Comparison of ENCODE assay signal across 8 cellular contexts in the genomic region with DNA sequence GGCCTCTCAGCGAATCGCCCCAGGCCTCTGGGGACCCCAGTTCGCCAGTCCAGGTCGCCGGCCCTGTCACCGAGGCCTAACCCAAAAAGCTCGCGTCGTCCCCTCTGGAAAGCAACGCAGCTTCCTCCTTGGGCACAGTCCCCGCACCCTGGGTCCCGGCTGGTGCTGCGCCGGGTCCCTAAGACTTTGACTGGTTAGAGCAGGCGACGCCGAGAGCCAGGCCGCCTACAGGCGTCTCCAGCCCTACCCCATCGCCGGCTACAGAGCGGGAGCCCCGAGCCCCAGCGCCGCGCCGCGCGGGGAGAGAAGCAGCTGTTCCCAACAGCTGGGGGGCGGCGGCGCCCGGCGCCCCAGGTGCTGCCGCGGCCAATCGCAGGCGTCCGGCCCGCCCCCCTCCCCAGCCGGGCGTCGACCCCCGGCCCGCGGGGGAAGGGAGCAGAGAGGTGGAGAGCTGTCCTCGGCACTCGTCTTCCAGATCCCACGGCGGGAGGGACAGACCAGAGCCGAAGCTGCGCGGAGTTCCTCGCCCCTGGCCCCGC. TPM values are rescaled to one million over a fixed set of nuclear protein-coding genes. Genes with fewer than 3 reads are reported as not detected.
DNase-seq lines count a peak whose midpoint lies in the region; ATAC-seq and TF ChIP-seq lines count a peak whose summit lies in the region.

No MANE protein-coding gene starts in this region.

- no peak overlapping the region for H3K4me3 Mint-ChIP-seq in activated naive CD8-positive, alpha-beta T cell treated with anti-CD3 and anti-CD28 coated beads for 36 hours

- H3K36me3 ChIP-seq in psoas muscle (ENCODE audit: insufficient read depth in 1 of 2, low read depth in 1 of 2), result peaks cover 0 to 40% of the 10 kb centered on the region in 2 donors

- no peak overlapping the region for H3K27ac Mint-ChIP-seq in activated naive CD8-positive, alpha-beta T cell treated with anti-CD3 and anti-CD28 coated beads for 36 hours

- DNase-seq in GM03348 (ENCODE audit: low spot score) (peak; percentile 67), right cardiac atrium (peak; percentile 56 to 91 (median 84)), psoas muscle (peak; percentile 79 to 91), KG1 (lab: John Stamatoyannopoulos, UW) (no peak), NCI-H1092 (lab: John Stamatoyannopoulos, UW) (no peak), 8988T (no peak)
- peak; percentile 11 for DNase-seq in activated naive CD8-positive, alpha-beta T cell treated with anti-CD3 and anti-CD28 coated beads for 36 hours

- peaks cover 84% of the 10 kb centered on the region for H3K27me3 Mint-ChIP-seq in activated naive CD8-positive, alpha-beta T cell treated with anti-CD3 and anti-CD28 coated beads for 36 hours

- H3K4me1 ChIP-seq in right cardiac atrium (ENCODE audit: control insufficient read depth, insufficient read depth, low read length), result no peaks in the 10 kb centered on the region
- H3K4me1 ChIP-seq in psoas muscle, result peaks cover 13% of the 10 kb centered on the region

- no peaks in the 10 kb centered on the region for H3K36me3 Mint-ChIP-seq in activated naive CD8-positive, alpha-beta T cell treated with anti-CD3 and anti-CD28 coated beads for 36 hours

- WGBS in right cardiac atrium, result 2% methylated on average over 53 of the region's 55 CpGs
- WGBS in psoas muscle, 3 donors, result 1 to 3% (median 2%) methylated on average over 24 to 53 of the region's 55 CpGs

- no peaks in the 10 kb centered on the region for H3K9me3 Mint-ChIP-seq in activated naive CD8-positive, alpha-beta T cell treated with anti-CD3 and anti-CD28 coated beads for 36 hours

- intact Hi-C loops in right cardiac atrium (cut with DNase I) (loop anchor here in 3 of 4 donors (5.0 to 10.0 kb wide), 5 partner anchors 106 to 194 kb away; partner anchors contain the start of gene CAP2 (in 1 of the 3)), psoas muscle (cut with DNase I) (loop anchor here (1.0 to 10.0 kb wide), 4 partner anchors 111 to 194 kb away; partner anchors contain the start of gene CAP2 (in 2 of the 2))

- peak; percentile 22 for TF ChIP-seq CTCF in psoas muscle (IDR thresholded peaks at IDR 0.05)

- peaks cover 12% of the 10 kb centered on the region for H3K4me1 Mint-ChIP-seq in activated naive CD8-positive, alpha-beta T cell treated with anti-CD3 and anti-CD28 coated beads for 36 hours

- H3K4me3 ChIP-seq in right cardiac atrium (ENCODE audit: low read length) (peak overlapping the region; percentile 72), psoas muscle (peak overlapping the region; percentile 93)

- H3K27me3 ChIP-seq in right cardiac atrium (ENCODE audit: control insufficient read depth, insufficient read depth) (no peaks in the 10 kb centered on the region), psoas muscle (ENCODE audit: insufficient read depth in 3 of 3, low read length in 2 of 3) (no peaks in the 10 kb centered on the region)

- H3K9me3 ChIP-seq in right cardiac atrium (ENCODE audit: control insufficient read depth, low read length), result no peaks in the 10 kb centered on the region
- H3K9me3 ChIP-seq in psoas muscle, result no peaks in the 10 kb centered on the region

- ATAC-seq in right cardiac atrium (peak; percentile 85 to 88), psoas muscle (peak; percentile 78 to 84 (median 81)), HG02884 (IDR thresholded peaks at IDR 0.05; ENCODE audit: unreplicated experiment) (no peak)

- H3K27ac ChIP-seq in right cardiac atrium (ENCODE audit: low read length) (peak overlapping the region; percentile 80), psoas muscle (peak overlapping the region; percentile 98)

RNA-seq across cellular contexts. Expression of gene RBM24, which starts 0.5 kb away (rescaled TPM):
- not detected for total RNA-seq in activated naive CD8-positive, alpha-beta T cell treated with anti-CD3 and anti-CD28 coated beads for 36 hours
- 100 to 1,000 TPM; 162 to 196 (median 178) TPM for total RNA-seq in right cardiac atrium
- 177 TPM for polyA plus RNA-seq in right cardiac atrium
- total RNA-seq in psoas muscle, result 100 to 1,000 TPM; 135 to 248 (median 222) TPM
- polyA plus RNA-seq in psoas muscle, result 100 to 1,000 TPM; 148 to 215 (median 214) TPM

Comparison
In these comparisons a context has a peak if more than half of its experiments do, and no peak if none do; other contexts are left out.
1. DNase-seq: peak in GM03348 (single experiment), activated naive CD8-positive, alpha-beta T cell treated with anti-CD3 and anti-CD28 coated beads for 36 hours (single experiment), right cardiac atrium (3 of 3) and psoas muscle (2 of 2); none in KG1 (single experiment), NCI-H1092 (single experiment) and 8988T (single experiment).
2. RNA of gene RBM24, which starts 0.5 kb away (total RNA-seq): 135 to 248 TPM in psoas muscle and 162 to 196 TPM in right cardiac atrium; not detected in activated naive CD8-positive, alpha-beta T cell treated with anti-CD3 and anti-CD28 coated beads for 36 hours; every median in the first group is over 100 times any median in the second.